8 cellular contexts compared by ENCODE assay signal in the genomic region with DNA sequence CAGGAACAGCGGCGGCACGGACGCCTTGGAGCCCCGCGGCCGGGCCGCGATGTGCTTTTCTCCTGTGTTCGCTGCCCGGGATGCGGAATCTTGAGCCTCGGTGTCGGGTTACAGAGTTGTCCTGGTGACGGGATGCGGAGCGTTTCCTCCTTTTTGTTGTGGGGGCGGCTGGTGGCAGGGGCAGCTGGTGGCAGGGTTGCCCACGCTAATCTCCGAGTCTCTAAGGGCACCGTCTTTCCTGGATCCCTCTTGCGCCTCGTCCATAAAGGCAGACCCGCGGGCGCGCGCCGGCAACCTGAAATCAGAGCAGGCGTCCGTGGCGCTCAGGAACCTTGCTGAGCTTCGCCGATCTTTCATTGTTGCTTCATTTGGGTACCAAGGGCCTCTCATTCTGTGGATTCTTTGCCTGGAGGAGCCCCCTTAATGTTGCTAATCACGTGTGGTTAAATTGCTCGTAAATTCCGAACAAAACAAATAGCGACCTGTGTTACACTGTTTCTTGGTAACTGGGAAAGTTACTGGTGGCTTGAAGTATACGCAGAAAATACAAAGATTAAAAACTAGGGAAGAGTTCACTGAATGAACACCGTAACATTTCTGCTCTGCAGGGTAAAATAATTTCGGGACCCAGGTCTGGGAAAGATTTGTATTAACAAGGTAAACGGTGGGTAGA. TPM values are rescaled to one million over a fixed set of nuclear protein-coding genes. Genes with fewer than 3 reads are reported as not detected.
DNase-seq lines count a peak whose midpoint lies in the region; ATAC-seq and TF ChIP-seq lines count a peak whose summit lies in the region.

No MANE protein-coding gene starts in this region.

- no peaks in the 10 kb centered on the region for H3K36me3 ChIP-seq in lower lobe of right lung

- H3K27ac ChIP-seq in lower lobe of right lung, result peak overlapping the region; percentile 58

- no peaks in the 10 kb centered on the region for H3K36me3 Mint-ChIP-seq in activated CD4-positive, alpha-beta memory T cell treated with anti-CD3 and anti-CD28 coated beads, Interleukin-2, amount 10 ng/mL, durations not matched to agents 7 days and 5 days (ENCODE audit: low read depth)

- peak overlapping the region; percentile 88 for H3K4me3 ChIP-seq in lower lobe of right lung

- H3K27ac Mint-ChIP-seq in activated CD4-positive, alpha-beta memory T cell treated with anti-CD3 and anti-CD28 coated beads, Interleukin-2, amount 10 ng/mL, durations not matched to agents 7 days and 5 days, result no peak overlapping the region

- intact Hi-C loops in lower lobe of right lung (cut with DNase I), result no loop called here

- CTCF ChIA-PET in activated CD4-positive, alpha-beta memory T cell treated with anti-CD3 and anti-CD28 coated beads, Interleukin-2, amount 10 ng/mL, durations not matched to agents 7 days and 5 days (lab: Charles Lee), result interaction anchor here (1.5 kb wide), 1 partner anchor 9 kb away, joined by 3 read pairs; no protein-coding TSS in a partner anchor

- H3K4me1 ChIP-seq in lower lobe of right lung, result peaks cover 22% of the 10 kb centered on the region

- H3K4me3 Mint-ChIP-seq in activated CD4-positive, alpha-beta memory T cell treated with anti-CD3 and anti-CD28 coated beads, Interleukin-2, amount 10 ng/mL, durations not matched to agents 7 days and 5 days, result peak overlapping the region; percentile 76

- H3K9me3 ChIP-seq in lower lobe of right lung, result no peaks in the 10 kb centered on the region

- DNase-seq in DMS79 treated with DMSO at 0.1 percent for 48 hours (lab: John Stamatoyannopoulos, UW), result peak; percentile 88
- DNase-seq in NCI-H2171 treated with DMSO at 0.1 percent for 48 hours (lab: John Stamatoyannopoulos, UW), result peak; percentile 87
- DNase-seq in activated CD4-positive, alpha-beta memory T cell treated with anti-CD3 and anti-CD28 coated beads, Interleukin-2, amount 10 ng/mL, durations not matched to agents 7 days and 5 days, result peak; percentile 24
- DNase-seq in effector CD8-positive, alpha-beta T cell (lab: John Stamatoyannopoulos, UW), result peak; percentile 18
- DNase-seq in lower lobe of right lung, result peak; percentile 65
- DNase-seq in stimulated activated CD8-positive, alpha-beta memory T cell treated with anti-CD3 and anti-CD28 coated beads, Interleukin-4, amount 100 ng/mL, for 24 hours (ENCODE audit: low read depth), result peak; percentile 1
- DNase-seq in GM19238 (ENCODE audit: insufficient read length, low spot score), result no peak

- peaks cover 10% of the 10 kb centered on the region for H3K27me3 ChIP-seq in lower lobe of right lung (ENCODE audit: low read depth)

- no peak for TF ChIP-seq CTCF in lower lobe of right lung (IDR thresholded peaks at IDR 0.05)

- peak; percentile 10 for ATAC-seq in HG02642 (IDR thresholded peaks at IDR 0.05; ENCODE audit: poor library complexity, unreplicated experiment)
- ATAC-seq in lower lobe of right lung, result peak; percentile 62 to 63

- POLR2A ChIA-PET in activated CD4-positive, alpha-beta memory T cell treated with anti-CD3 and anti-CD28 coated beads, Interleukin-2, amount 10 ng/mL, durations not matched to agents 7 days and 5 days (lab: Charles Lee), result interaction anchor here (0.9 kb wide), 1 partner anchor 12 kb away, joined by 3 read pairs; no protein-coding TSS in a partner anchor

- no peaks in the 10 kb centered on the region for H3K9me3 Mint-ChIP-seq in activated CD4-positive, alpha-beta memory T cell treated with anti-CD3 and anti-CD28 coated beads, Interleukin-2, amount 10 ng/mL, durations not matched to agents 7 days and 5 days

- peaks cover 17% of the 10 kb centered on the region for H3K4me1 Mint-ChIP-seq in activated CD4-positive, alpha-beta memory T cell treated with anti-CD3 and anti-CD28 coated beads, Interleukin-2, amount 10 ng/mL, durations not matched to agents 7 days and 5 days

- H3K27me3 Mint-ChIP-seq in activated CD4-positive, alpha-beta memory T cell treated with anti-CD3 and anti-CD28 coated beads, Interleukin-2, amount 10 ng/mL, durations not matched to agents 7 days and 5 days, result peaks cover 54% of the 10 kb centered on the region

RNA-seq across cellular contexts. Expression of a gene that starts 0.8 kb away (rescaled TPM):
- under 1 TPM; 0.58 to 0.88 TPM for total RNA-seq in activated CD4-positive, alpha-beta memory T cell treated with anti-CD3 and anti-CD28 coated beads, Interleukin-2, amount 10 ng/mL, durations not matched to agents 7 days and 5 days
- 28.5 TPM for total RNA-seq in lower lobe of right lung

Comparison
In these comparisons a context has a peak if more than half of its experiments do, and no peak if none do; other contexts are left out.
1. RNA of a gene that starts 0.8 kb away (total RNA-seq): 28.5 TPM in lower lobe of right lung (single experiment); 0.58 to 0.88 TPM in activated CD4-positive, alpha-beta memory T cell treated with anti-CD3 and anti-CD28 coated beads, Interleukin-2, amount 10 ng/mL, durations not matched to agents 7 days and 5 days; every median in the first group is over 10 times any median in the second.